Comparison of ENCODE assay signal across 14 cellular contexts in the genomic region with DNA sequence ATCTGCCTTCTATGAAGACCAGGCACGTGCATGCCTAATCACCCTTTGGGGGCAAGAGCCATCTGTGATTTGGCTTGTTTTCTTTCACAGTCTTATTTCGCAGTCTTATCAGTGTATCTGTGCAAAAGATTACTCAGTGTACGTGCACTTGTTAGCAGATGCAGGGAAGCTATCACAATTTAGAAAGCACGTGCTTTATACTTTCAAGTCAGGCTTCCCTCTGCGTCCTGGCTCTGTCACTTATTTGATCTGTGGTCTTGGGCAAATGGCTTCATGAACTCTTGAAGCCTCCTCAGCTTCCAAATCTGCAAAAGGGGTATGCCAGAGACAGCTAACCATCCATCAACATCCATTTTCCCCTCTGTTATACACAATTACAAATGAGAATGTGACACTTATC.
DNase-seq lines count a peak whose midpoint lies in the region; ATAC-seq and TF ChIP-seq lines count a peak whose summit lies in the region.
"Had no signal": no experiment of that assay in that cellular context is flagged by ENCODE, and none has a peak within 500 bp of the region (broad histone marks: within the 10 kb centered on the region; RNA-seq: fewer than 3 reads in every experiment).

No MANE protein-coding gene starts in this region.

- H3K36me3 ChIP-seq in skeletal muscle tissue (ENCODE audit: control insufficient read depth in 3 of 3, insufficient read depth in 3 of 3, low read length in 3 of 3) = no peaks in the 10 kb centered on the region
- H3K36me3 ChIP-seq: brain microvascular endothelial cell had no signal

- no peak for ATAC-seq in GM19035 (IDR thresholded peaks at IDR 0.05; ENCODE audit: unreplicated experiment)

- H3K9ac ChIP-seq in skeletal muscle tissue (ENCODE audit: low read depth in 1 of 3, low read length in 3 of 3) = no peak overlapping the region

- no peak for TF ChIP-seq CTCF in NB4 (IDR thresholded peaks at IDR 0.05; ENCODE audit: low read depth, low read length)
- TF ChIP-seq CTCF in fibroblast of villous mesenchyme (IDR thresholded peaks at IDR 0.05; ENCODE audit: insufficient read depth, low read depth, low read length) = no peak

- no peak for TF ChIP-seq POLR2A in NB4 (IDR thresholded peaks at IDR 0.05; ENCODE audit: extremely low read depth, insufficient read length)

- H3K9me3 ChIP-seq in skeletal muscle tissue (ENCODE audit: control insufficient read depth in 3 of 3, low read length in 3 of 3) = no peaks in the 10 kb centered on the region
- H3K9me3 ChIP-seq: testis had no signal

- H3K27ac ChIP-seq in skeletal muscle tissue (ENCODE audit: low read depth, low read length) = peak overlapping the region; percentile 80
- H3K27ac ChIP-seq: brain microvascular endothelial cell had no signal

- no peak overlapping the region for H3K4me3 ChIP-seq in NB4 (ENCODE audit: low read depth, low read length)
- no peak overlapping the region for H3K4me3 ChIP-seq in fibroblast of villous mesenchyme (ENCODE audit: low read depth, low read length)
- no peak overlapping the region for H3K4me3 ChIP-seq in skeletal muscle tissue (ENCODE audit: low read length in 3 of 3)
- H3K4me3 ChIP-seq: testis had no signal

- DNase-seq in DMS 273 treated with DMSO at 0.1 percent for 48 hours (lab: John Stamatoyannopoulos, UW) (peak; percentile 78), NB4 (ENCODE audit: low read depth) (peak; percentile 12), fibroblast of villous mesenchyme (ENCODE audit: low read depth) (peak; percentile 1), NOMO-1 treated with dmso at 0.1 percent for 144 hours (lab: John Stamatoyannopoulos, UW; ENCODE audit: unreplicated experiment) (no peak), DMS153 treated with DMSO at 0.1 percent for 48 hours (lab: John Stamatoyannopoulos, UW; ENCODE audit: unreplicated experiment) (no peak)
- DNase-seq: activated B cell treated with CpG ODN at 0.5 μM for 24 hours; activated CD8-positive, alpha-beta memory T cell treated with anti-CD3 and anti-CD28 coated beads for 24 hours; brain microvascular endothelial cell; cortex of kidney; NCI-H2107; stimulated activated CD4-positive, alpha-beta T cell treated with anti-CD3 and anti-CD28 coated beads, Interleukin-12 subunit alpha, Interleukin-12 subunit beta, amount 100 ng/mL, for 4 hours had no signal

- no peaks in the 10 kb centered on the region for H3K27me3 ChIP-seq in skeletal muscle tissue (ENCODE audit: control insufficient read depth in 3 of 3, insufficient read depth in 3 of 3, low read length in 3 of 3)
- H3K27me3 ChIP-seq: brain microvascular endothelial cell, testis had no signal

- peaks cover 20 to 30% (median 27%) of the 10 kb centered on the region in 3 donors for H3K4me1 ChIP-seq in skeletal muscle tissue (ENCODE audit: control insufficient read depth in 3 of 3, insufficient read depth in 3 of 3, low read length in 3 of 3)

Comparison
In these comparisons a context has a peak if more than half of its experiments do, and no peak if none do; other contexts are left out.
1. DNase-seq: peak in DMS 273 treated with DMSO at 0.1 percent for 48 hours (single experiment), NB4 (single experiment) and fibroblast of villous mesenchyme (single experiment); none in NOMO-1 treated with dmso at 0.1 percent for 144 hours (single experiment) and DMS153 treated with DMSO at 0.1 percent for 48 hours (single experiment).